ENCODE assay signal across 11 cellular contexts in the genomic region with DNA sequence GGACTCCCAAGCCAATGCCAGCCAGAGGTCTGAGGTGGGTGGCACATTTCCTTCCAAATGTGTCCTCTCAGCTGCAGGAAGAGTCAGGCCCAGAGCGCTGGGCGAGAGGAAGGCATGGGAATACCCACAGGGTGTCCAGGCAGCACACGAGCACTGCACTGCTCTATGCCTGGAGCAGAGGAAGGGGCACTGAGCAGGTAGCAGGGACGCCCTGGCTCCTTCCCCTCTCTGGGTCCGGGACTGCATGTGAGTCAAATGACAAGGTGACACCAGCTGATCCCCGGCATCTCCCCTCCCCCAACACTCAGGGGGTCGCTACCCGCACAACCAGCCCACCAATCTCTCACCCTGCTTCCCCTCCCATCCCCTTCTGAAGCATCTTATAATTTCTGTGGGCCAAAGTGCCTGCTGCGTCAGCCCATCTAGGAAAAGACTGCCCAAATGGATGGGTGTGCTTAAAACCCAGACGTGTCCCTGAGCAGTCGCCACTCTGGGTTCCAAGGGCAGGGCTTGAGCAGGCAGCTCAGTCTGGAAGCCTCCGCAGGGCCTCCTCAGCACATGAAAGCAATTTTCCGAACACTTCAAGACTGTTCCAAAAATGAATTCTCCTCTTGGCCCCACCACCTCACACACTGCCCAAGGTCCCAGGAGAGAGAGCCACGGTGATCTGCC. TPM values are rescaled to one million over a fixed set of nuclear protein-coding genes. Genes with fewer than 3 reads are reported as not detected.
DNase-seq lines count a peak whose midpoint lies in the region; ATAC-seq, FAIRE-seq and TF ChIP-seq lines count a peak whose summit lies in the region.
"Had no signal": no experiment of that assay in that cellular context is flagged by ENCODE, and none has a peak within 500 bp of the region (broad histone marks: within the 10 kb centered on the region; RNA-seq: fewer than 3 reads in every experiment).

No MANE protein-coding gene starts in this region.

- H3K14ac ChIP-seq in H1 (ENCODE audit: insufficient read length), result no peak overlapping the region

- no peak overlapping the region for H3K56ac ChIP-seq in H1 (replicated peaks; ENCODE audit: insufficient read length, low read depth, low read length)

- peak overlapping the region; percentile 60 for H2BK5ac ChIP-seq in H1 (ENCODE audit: low read depth, low read length)

- H3K36me3 Mint-ChIP-seq in mesothelial cell of epicardium, result no peaks in the 10 kb centered on the region
- H3K36me3 Mint-ChIP-seq: natural killer cell had no signal

- peaks cover 30% of the 10 kb centered on the region for H3K79me1 ChIP-seq in H1 (ENCODE audit: low read depth, low read length)

- peaks cover 53% of the 10 kb centered on the region for H4K20me1 ChIP-seq in PC-9 (ENCODE audit: insufficient read depth)
- peaks cover 15 to 30% of the 10 kb centered on the region in 2 experiments for H4K20me1 ChIP-seq in H1 (replicated peaks in 1 of 2; ENCODE audit: control insufficient read depth in 1 of 2, insufficient read depth in 2 of 2, low read length in 2 of 2)

- peak overlapping the region; percentile 81 for H3K4me3 Mint-ChIP-seq in mesothelial cell of epicardium

- WGBS in H1 (ENCODE audit: extremely low coverage in 1 of 2, insufficient coverage in 1 of 2, insufficient read length in 1 of 2, insufficient replicate concordance in 2 of 2, low coverage in 1 of 2, low lambda C conversion rate in 2 of 2, missing lambda C conversion rate in 1 of 2), 2 experiments, result 86% methylated on average over 12 of the region's 14 CpGs; no CpG with 5 or more reads in 1 of the 2 experiments
- 63 to 73% methylated on average over 10 to 13 of the region's 14 CpGs for WGBS in thyroid gland, 2 donors

- H4K5ac ChIP-seq in H1 (ENCODE audit: insufficient read length, low read depth, low read length), result no peak overlapping the region

- no peak overlapping the region for H3K9ac ChIP-seq in H1 (replicated peaks in 1 of 4; ENCODE audit: extremely low read depth in 1 of 4, low read depth in 3 of 4, low read length in 3 of 4)

- 0 out of 2 replicates have a peak, but pooled peaks cover 3% of the 10 kb centered on the region for H3K36me3 ChIP-seq in PC-9 (ENCODE audit: low read depth)
- H3K36me3 ChIP-seq in H1 (ENCODE audit: control insufficient read depth in 2 of 4, insufficient read depth in 4 of 4, low read length in 3 of 4), result no peaks in the 10 kb centered on the region
- H3K36me3 ChIP-seq in thyroid gland, result no peaks in the 10 kb centered on the region

- ATAC-seq in GM21619 (IDR thresholded peaks at IDR 0.05; ENCODE audit: unreplicated experiment), result no peak
- ATAC-seq: activated T-cell treated with anti-CD3 and anti-CD28 coated beads, Interleukin-2, amount 50 U/mL, for 4 hours; natural killer cell had no signal

- DNase-seq in PC-9, result no peak
- no peak for DNase-seq in H1 (ENCODE audit: low read depth in 1 of 2, low spot score in 2 of 2)
- DNase-seq in mesothelial cell of epicardium (ENCODE audit: low spot score in 2 of 2, unreplicated experiment in 2 of 2), result no peak
- no peak for DNase-seq in thyroid gland
- DNase-seq in NCI-H446 treated with DMSO at 0.1 percent for 48 hours (lab: John Stamatoyannopoulos, UW), result no peak
- no peak for DNase-seq in NCI-H2196 treated with DMSO at 0.1 percent for 48 hours (lab: John Stamatoyannopoulos, UW; ENCODE audit: unreplicated experiment)
- DNase-seq: activated T-cell treated with anti-CD3 and anti-CD28 coated beads, Interleukin-2, amount 50 U/mL, for 4 hours; natural killer cell; NCI-H1436 treated with DMSO at 0.1 percent for 48 hours had no signal

- no peak for TF ChIP-seq EP300 in H1 (IDR thresholded peaks at IDR 0.05; ENCODE audit: borderline replicate concordance in 1 of 2, low read depth in 2 of 2, low read length in 2 of 2)

- no peaks in the 10 kb centered on the region for H3K27me3 ChIP-seq in PC-9 (ENCODE audit: insufficient read depth, low read depth)
- H3K27me3 ChIP-seq in H1 (replicated peaks in 1 of 4; ENCODE audit: control insufficient read depth in 3 of 4, extremely low read depth in 1 of 4, insufficient read depth in 3 of 4, low read length in 3 of 4), result no peaks in the 10 kb centered on the region
- no peaks in the 10 kb centered on the region for H3K27me3 ChIP-seq in thyroid gland

- H3K4ac ChIP-seq in H1 (replicated peaks; ENCODE audit: insufficient read length, low read depth, low read length), result no peak overlapping the region

- no peak for FAIRE-seq in H1 (lab: Jason Lieb, UNC)

- no peak overlapping the region for H4K91ac ChIP-seq in H1 (replicated peaks; ENCODE audit: insufficient read length, low read length)

- no peak overlapping the region for H3K27ac ChIP-seq in PC-9
- H3K27ac ChIP-seq in H1 (ENCODE audit: low read depth, low read length), result no peak overlapping the region
- peak overlapping the region in 2 of 3 donors; percentile 94 to 98 for H3K27ac ChIP-seq in thyroid gland
- H3K27ac ChIP-seq: epithelial cell of prostate had no signal

- H2BK15ac ChIP-seq in H1 (ENCODE audit: low read length), result no peak overlapping the region

- no TSS peak for BruUV-seq in PC-9 (replicated peaks; lab: Mats Ljungman, UMichigan)

- no peak overlapping the region; the same call in 1 of the 2 replicates for H3K18ac ChIP-seq in H1 (ENCODE audit: extremely low read depth, low read length)

- H3K4me3 ChIP-seq in PC-9, result peak overlapping the region; percentile 99; the same call in 1 of the 2 replicates
- no peak overlapping the region for H3K4me3 ChIP-seq in H1 (ENCODE audit: extremely low read depth in 1 of 4, insufficient read depth in 2 of 4, low read depth in 3 of 4, low read length in 4 of 4)
- H3K4me3 ChIP-seq in thyroid gland (replicated peaks in 1 of 3), result peak overlapping the region in 1 of 3 donors; percentile 89

- H2AFZ ChIP-seq in PC-9 (no peak overlapping the region), H1 (ENCODE audit: low read length) (no peak overlapping the region)

- intact Hi-C loops in PC-9 (cut with micrococcal nuclease; ENCODE audit: unreplicated experiment), result no loop called here
- intact Hi-C loops in thyroid gland (cut with DNase I), result no loop called here

- H2BK120ac ChIP-seq in H1 (replicated peaks; ENCODE audit: low read depth, low read length), result no peak overlapping the region

- H3K4me2 ChIP-seq in PC-9, result peak overlapping the region; percentile 99
- peak overlapping the region in 1 of 2 experiments; percentile 92; a peak in 2 of 4 replicates for H3K4me2 ChIP-seq in H1 (ENCODE audit: insufficient read depth in 1 of 2, low read depth in 2 of 2, low read length in 2 of 2)

- no peak for TF ChIP-seq POLR2A in H1 (IDR thresholded peaks at IDR 0.05; ENCODE audit: control extremely low read depth in 1 of 2, low read depth in 2 of 2, low read length in 2 of 2)
- no peak for TF ChIP-seq POLR2A in thyroid gland (IDR thresholded peaks at IDR 0.05)

- TF ChIP-seq RAD21 in H1 (IDR thresholded peaks at IDR 0.05 in 1 of 2, conservative IDR thresholded peaks at IDR 0.05 in 1 of 2; ENCODE audit: low read depth in 2 of 2, low read length in 2 of 2), result no peak

- no peak for TF ChIP-seq CTCF in PC-9 (conservative IDR thresholded peaks at IDR 0.05)
- no peak for TF ChIP-seq CTCF in H1 (IDR thresholded peaks at IDR 0.05; ENCODE audit: control extremely low read depth in 1 of 3, insufficient read depth in 1 of 3, low read depth in 1 of 3, low read length in 3 of 3)
- no peak for TF ChIP-seq CTCF in mesothelial cell of epicardium (IDR thresholded peaks at IDR 0.05; ENCODE audit: unreplicated experiment)
- no peak for TF ChIP-seq CTCF in thyroid gland (IDR thresholded peaks at IDR 0.05)

- H3K9me3 Mint-ChIP-seq in mesothelial cell of epicardium, result no peaks in the 10 kb centered on the region
- H3K9me3 Mint-ChIP-seq: activated T-cell treated with anti-CD3 and anti-CD28 coated beads, Interleukin-2, amount 50 U/mL, for 4 hours; natural killer cell had no signal

- H2BK12ac ChIP-seq in H1 (ENCODE audit: low read depth, low read length), result no peak overlapping the region

- H3F3A ChIP-seq in PC-9 (ENCODE audit: insufficient read depth, low read depth), result peaks cover 5% of the 10 kb centered on the region; the same call in 1 of the 2 replicates

- H3K23ac ChIP-seq in H1 (ENCODE audit: insufficient read length), result no peak overlapping the region

- CTCF ChIA-PET in PC-9 (lab: Charles Lee) (no interaction called here), H1 (lab: Charles Lee; ENCODE audit: partially characterized antibody) (interaction anchor here (0.9 to 1.5 kb wide), 5 partner anchors 9 to 123 kb away, joined by 3 to 7 read pairs (median 4); no protein-coding TSS in a partner anchor)

- no peak overlapping the region for H2AK5ac ChIP-seq in H1 (ENCODE audit: low read depth, low read length)

- H3K79me2 ChIP-seq in PC-9 (ENCODE audit: low read depth) (peaks cover 68% of the 10 kb centered on the region), H1 (ENCODE audit: control insufficient read depth in 1 of 2, insufficient read depth in 2 of 2, low read length in 2 of 2) (peaks cover 0 to 68% of the 10 kb centered on the region in 2 experiments; a peak in 2 of 4 replicates)

- H3K9me3 ChIP-seq in PC-9 (ENCODE audit: insufficient read depth, low read depth) (no peaks in the 10 kb centered on the region), H1 (ENCODE audit: insufficient read depth in 2 of 2, low read depth in 1 of 2, low read length in 1 of 2) (no peaks in the 10 kb centered on the region), thyroid gland (no peaks in the 10 kb centered on the region)

- no peaks in the 10 kb centered on the region for H3K27me3 Mint-ChIP-seq in mesothelial cell of epicardium (ENCODE audit: low read depth)

- H3K9me2 ChIP-seq in PC-9 (ENCODE audit: insufficient read depth), result no peaks in the 10 kb centered on the region

- peaks cover 46% of the 10 kb centered on the region for H3K4me1 Mint-ChIP-seq in mesothelial cell of epicardium

- H3K23me2 ChIP-seq in H1 (ENCODE audit: low read depth, low read length), result peaks cover 11% of the 10 kb centered on the region; the same call in 1 of the 2 replicates

- H3K4me1 ChIP-seq in PC-9 (replicated peaks; ENCODE audit: insufficient read depth), result peaks cover 42% of the 10 kb centered on the region
- peaks cover 0 to 34% (median 28%) of the 10 kb centered on the region in 4 experiments; a peak in 6 of 7 replicates for H3K4me1 ChIP-seq in H1 (replicated peaks in 1 of 4; ENCODE audit: control insufficient read depth in 3 of 4, insufficient read depth in 4 of 4, low read length in 3 of 4)
- peaks cover 57 to 68% of the 10 kb centered on the region in 2 donors for H3K4me1 ChIP-seq in thyroid gland

- H4K8ac ChIP-seq in H1 (ENCODE audit: extremely low read depth, insufficient read depth, low read length), result no peak overlapping the region

- no peak overlapping the region for H2BK20ac ChIP-seq in H1 (ENCODE audit: low read length)

- peak overlapping the region; percentile 92 for H3K27ac Mint-ChIP-seq in mesothelial cell of epicardium
- H3K27ac Mint-ChIP-seq: natural killer cell had no signal

- POLR2A ChIA-PET in PC-9 (lab: Charles Lee; ENCODE audit: unreplicated experiment), result no interaction called here
- POLR2A ChIA-PET in H1 (lab: Charles Lee; ENCODE audit: partially characterized antibody), result interaction anchor here (0.9 to 9.2 kb wide), 7 partner anchors 10 to 54 kb away, joined by 3 to 158 read pairs (median 4); a partner anchor contains a TSS

RNA-seq across cellular contexts. Expression of a gene that starts 12.0 kb away (rescaled TPM):
- 53.9 and 62.5 TPM in 2 replicates for total RNA-seq in PC-9 (2021)
- 103 and 105 TPM in 2 replicates for total RNA-seq in H1 (2021; fragmentation: NEBNext Ultra II Directional; extraction: Animal tissue kit (Norgen Biotek cat#: 25700))
- 59.8 and 93.8 TPM in 2 replicates for polyA plus RNA-seq in H1 (2011; rRNA removed)
- polyA plus RNA-seq in H1 (2011; cell fraction: cytosol; rRNA removed), result 51.9 TPM
- polyA plus RNA-seq in H1 (2011; cell fraction: nucleus; rRNA removed), result 130 TPM
- polyA plus RNA-seq in H1 (2012, experiment 1 of 2), result 42.6 to 68.8 TPM (median 64.7 TPM) in 4 replicates
- 54.8 TPM for polyA plus RNA-seq in H1 (2012, experiment 2 of 2)
- 83.5 TPM for polyA plus RNA-seq in H1 (2013, experiment 1 of 2)
- 83.4 TPM for polyA plus RNA-seq in H1 (2013, experiment 2 of 2)
- polyA minus RNA-seq in H1 (2011; rRNA and poly(A)+ RNA removed), result 19.1 and 21.8 TPM in 2 replicates
- polyA minus RNA-seq in H1 (2011; cell fraction: cytosol; rRNA and poly(A)+ RNA removed), result 43.2 TPM
- 75.0 TPM for polyA minus RNA-seq in H1 (2011; cell fraction: nucleus; rRNA and poly(A)+ RNA removed)
- total RNA-seq in mesothelial cell of epicardium, result 87.3 to 95.9 TPM (median 95.1 TPM) in 3 replicates
- 10 to 100 TPM; 51.1 to 89.9 (median 71.3) TPM for total RNA-seq in thyroid gland
- total RNA-seq: natural killer cell had no signal

RNA-seq across cellular contexts. Expression of a gene that starts 44.6 kb away (rescaled TPM):
- total RNA-seq in PC-9 (2021) (not detected in 2 replicates), mesothelial cell of epicardium (not detected in 3 replicates), thyroid gland (not detected)
- total RNA-seq in H1 (2021; fragmentation: NEBNext Ultra II Directional; extraction: Animal tissue kit (Norgen Biotek cat#: 25700)), result not detected in 2 replicates
- not detected in 2 replicates for polyA plus RNA-seq in H1 (2011; rRNA removed)
- not detected for polyA plus RNA-seq in H1 (2011; cell fraction: cytosol; rRNA removed)
- polyA plus RNA-seq in H1 (2011; cell fraction: nucleus; rRNA removed), result not detected
- polyA plus RNA-seq in H1 (2012, experiment 1 of 2), result not detected in 4 replicates
- polyA plus RNA-seq in H1 (2012, experiment 2 of 2), result not detected
- polyA plus RNA-seq in H1 (2013, experiment 1 of 2), result not detected
- not detected for polyA plus RNA-seq in H1 (2013, experiment 2 of 2)
- polyA minus RNA-seq in H1 (2011; rRNA and poly(A)+ RNA removed), result not detected in 2 replicates
- not detected for polyA minus RNA-seq in H1 (2011; cell fraction: cytosol; rRNA and poly(A)+ RNA removed)
- not detected for polyA minus RNA-seq in H1 (2011; cell fraction: nucleus; rRNA and poly(A)+ RNA removed)
- total RNA-seq: natural killer cell had no signal

RNA-seq across cellular contexts. Expression of a gene that starts 56.5 kb away (rescaled TPM):
- total RNA-seq in PC-9 (2021) (not detected in 2 replicates), mesothelial cell of epicardium (not detected in 3 replicates), thyroid gland (not detected)
- not detected in 2 replicates for total RNA-seq in H1 (2021; fragmentation: NEBNext Ultra II Directional; extraction: Animal tissue kit (Norgen Biotek cat#: 25700))
- polyA plus RNA-seq in H1 (2011; rRNA removed), result not detected in 2 replicates
- polyA plus RNA-seq in H1 (2011; cell fraction: cytosol; rRNA removed), result not detected
- not detected for polyA plus RNA-seq in H1 (2011; cell fraction: nucleus; rRNA removed)
- polyA plus RNA-seq in H1 (2012, experiment 1 of 2), result not detected in 4 replicates
- polyA plus RNA-seq in H1 (2012, experiment 2 of 2), result not detected
- not detected for polyA plus RNA-seq in H1 (2013, experiment 1 of 2)
- not detected for polyA plus RNA-seq in H1 (2013, experiment 2 of 2)
- polyA minus RNA-seq in H1 (2011; rRNA and poly(A)+ RNA removed), result not detected in 2 replicates
- not detected for polyA minus RNA-seq in H1 (2011; cell fraction: cytosol; rRNA and poly(A)+ RNA removed)
- polyA minus RNA-seq in H1 (2011; cell fraction: nucleus; rRNA and poly(A)+ RNA removed), result not detected
- total RNA-seq: natural killer cell had no signal

Comparison
In these comparisons a context has a peak if more than half of its experiments do, and no peak if none do; other contexts are left out.
1. H3K27ac ChIP-seq: peak in thyroid gland (2 of 3); none in PC-9 (single experiment) and H1 (single experiment).